15 cellular contexts compared by ENCODE assay signal in genomic region chr1:24735156-24735618, GRCh38. TPM values are rescaled to one million over a fixed set of nuclear protein-coding genes. Genes with fewer than 3 reads are reported as not detected.
DNase-seq lines count a peak whose midpoint lies in the region; ATAC-seq, FAIRE-seq and TF ChIP-seq lines count a peak whose summit lies in the region.
"Had no signal": no experiment of that assay in that cellular context is flagged by ENCODE, and none has a peak within 500 bp of the region (broad histone marks: within the 10 kb centered on the region; RNA-seq: fewer than 3 reads in every experiment).

No MANE protein-coding gene starts in this region.

- BruUV-seq in endothelial cell of umbilical vein (replicated peaks; lab: Mats Ljungman, UMichigan): no TSS peak

- peak overlapping the region in 2 of 12 donors; percentile 14 to 23 for H3K4me3 ChIP-seq in heart left ventricle
- H3K4me3 ChIP-seq in endothelial cell of umbilical vein (replicated peaks in 1 of 3; ENCODE audit: insufficient read depth in 1 of 3, low read depth in 1 of 3, low read length in 3 of 3): no peak overlapping the region
- H3K4me3 ChIP-seq in vagina: no peak overlapping the region

- no peaks in the 10 kb centered on the region for H3K79me2 ChIP-seq in endothelial cell of umbilical vein (ENCODE audit: control insufficient read depth, insufficient read depth, low read length)

- H3K9ac ChIP-seq in endothelial cell of umbilical vein (replicated peaks; ENCODE audit: extremely low read depth, insufficient read depth, low read length): no peak overlapping the region
- H3K9ac ChIP-seq: KMS-11 had no signal

- CTCF ChIA-PET in endothelial cell of umbilical vein (lab: Charles Lee): interaction anchor here (1.1 to 2.0 kb wide), 5 partner anchors 10 to 100 kb away, joined by 3 to 9 read pairs (median 5); partner anchors contain the start of gene CLIC4

- H3K36me3 Mint-ChIP-seq in nephron (ENCODE audit: low read depth): no peaks in the 10 kb centered on the region

- no peaks in the 10 kb centered on the region for H3K9me1 ChIP-seq in endothelial cell of umbilical vein (replicated peaks; ENCODE audit: control insufficient read depth, extremely low read depth, insufficient read depth, low read length)

- H3K4me2 ChIP-seq in endothelial cell of umbilical vein (ENCODE audit: insufficient read depth, low read length): no peak overlapping the region
- H3K4me2 ChIP-seq: KMS-11 had no signal

- ATAC-seq in heart left ventricle: no peak
- no peak for ATAC-seq in GM19351 (IDR thresholded peaks at IDR 0.05; ENCODE audit: unreplicated experiment)
- ATAC-seq in HG03565 (IDR thresholded peaks at IDR 0.05; ENCODE audit: unreplicated experiment): no peak

- H3K9me3 ChIP-seq in heart left ventricle: no peaks in the 10 kb centered on the region
- no peaks in the 10 kb centered on the region for H3K9me3 ChIP-seq in endothelial cell of umbilical vein (replicated peaks; ENCODE audit: control insufficient read depth, insufficient read depth, low read length)
- H3K9me3 ChIP-seq in vagina: no peaks in the 10 kb centered on the region
- H3K9me3 ChIP-seq: tibial artery had no signal

- no peaks in the 10 kb centered on the region for H3K9me3 Mint-ChIP-seq in nephron

- H3K4me1 Mint-ChIP-seq in nephron: peaks cover 28% of the 10 kb centered on the region

- peak overlapping the region; percentile 48 to 93 (median 80) for H3K27ac ChIP-seq in heart left ventricle
- H3K27ac ChIP-seq in endothelial cell of umbilical vein (ENCODE audit: insufficient read depth, low read depth, low read length): no peak overlapping the region
- H3K27ac ChIP-seq in vagina: peak overlapping the region; percentile 51
- H3K27ac ChIP-seq: KMS-11, RWPE1 had no signal

- peak overlapping the region in 1 of 3 experiments; percentile 43 for H3K4me3 Mint-ChIP-seq in nephron

- peak; percentile 21 for FAIRE-seq in endothelial cell of umbilical vein (lab: Jason Lieb, UNC)
- FAIRE-seq: A204.1 had no signal

- no peak for TF ChIP-seq POLR2A in heart left ventricle (IDR thresholded peaks at IDR 0.05)
- no peak for TF ChIP-seq POLR2A in endothelial cell of umbilical vein (IDR thresholded peaks at IDR 0.05; ENCODE audit: low read depth, low read length)
- TF ChIP-seq POLR2A in vagina (IDR thresholded peaks at IDR 0.05): no peak

- H2AFZ ChIP-seq in endothelial cell of umbilical vein (ENCODE audit: low read depth, low read length): peak overlapping the region; percentile 52

- no peaks in the 10 kb centered on the region for H4K20me1 ChIP-seq in endothelial cell of umbilical vein (replicated peaks; ENCODE audit: control insufficient read depth, extremely low read depth, insufficient read depth, low read length)

- POLR2A ChIA-PET in endothelial cell of umbilical vein (lab: Charles Lee): interaction anchor here (1.5 to 2.1 kb wide), 2 partner anchors 10 kb away, joined by 3 to 7 read pairs; partner anchors contain the start of gene CLIC4

- peak overlapping the region; percentile 87 to 95 (median 94) for H3K27ac Mint-ChIP-seq in nephron

- 47 to 54% (median 50%) methylated on average over 8 of the region's 8 CpGs for WGBS in heart left ventricle, 4 donors

- H3K27me3 ChIP-seq in heart left ventricle (no peaks in the 10 kb centered on the region), endothelial cell of umbilical vein (ENCODE audit: control insufficient read depth in 2 of 2, insufficient read depth in 2 of 2, low read length in 2 of 2) (no peaks in the 10 kb centered on the region), vagina (no peaks in the 10 kb centered on the region)
- H3K27me3 ChIP-seq: tibial artery had no signal

- peaks cover 0 to 55% (median 34%) of the 10 kb centered on the region in 12 donors for H3K4me1 ChIP-seq in heart left ventricle
- peaks cover 10% of the 10 kb centered on the region for H3K4me1 ChIP-seq in endothelial cell of umbilical vein (ENCODE audit: control insufficient read depth, extremely low read depth, insufficient read depth, low read length)
- peaks cover 20% of the 10 kb centered on the region for H3K4me1 ChIP-seq in vagina

- H3K27me3 Mint-ChIP-seq in nephron (ENCODE audit: low read depth): no peaks in the 10 kb centered on the region

- DNase-seq in heart left ventricle: no peak
- no peak for DNase-seq in cardiac septum (ENCODE audit: low spot score)
- no peak for DNase-seq in endothelial cell of umbilical vein (ENCODE audit: low read depth, low spot score)
- DNase-seq in vagina (ENCODE audit: extremely low spot score in 2 of 2): no peak
- DNase-seq in effector CD4-positive, alpha-beta T cell: no peak
- DNase-seq: activated effector memory CD4-positive, alpha-beta T cell treated with anti-CD3 and anti-CD28 coated beads, Interleukin-2, amount 50 U/mL, for 16 hours; cortex of kidney; stimulated activated CD4-positive, alpha-beta T cell treated with anti-CD3 and anti-CD28 coated beads, Interleukin-4, amount 100 ng/mL, for 1 hour; tibial artery had no signal

- no peak for TF ChIP-seq CTCF in heart left ventricle (IDR thresholded peaks at IDR 0.05)
- no peak for TF ChIP-seq CTCF in endothelial cell of umbilical vein (IDR thresholded peaks at IDR 0.05; ENCODE audit: extremely low read depth in 1 of 2, insufficient read depth in 1 of 2, low read depth in 1 of 2, low read length in 2 of 2)
- no peak for TF ChIP-seq CTCF in nephron (IDR thresholded peaks at IDR 0.05; ENCODE audit: unreplicated experiment in 3 of 3)
- TF ChIP-seq CTCF in vagina (IDR thresholded peaks at IDR 0.05): no peak

- intact Hi-C loops in heart left ventricle (cut with DNase I) (loop anchor here in 1 of 10 donors (5.0 kb wide), 1 partner anchor 38 kb away; no protein-coding TSS in a partner anchor), cardiac septum (cut with DNase I) (no loop called here), endothelial cell of umbilical vein (cut with micrococcal nuclease) (no loop called here), vagina (cut with DNase I) (no loop called here)

- H3K36me3 ChIP-seq in heart left ventricle (no peaks in the 10 kb centered on the region), endothelial cell of umbilical vein (ENCODE audit: control insufficient read depth in 2 of 2, extremely low read depth in 1 of 2, insufficient read depth in 2 of 2, low read length in 2 of 2) (no peaks in the 10 kb centered on the region), vagina (no peaks in the 10 kb centered on the region)
- H3K36me3 ChIP-seq: tibial artery had no signal

- dilution Hi-C loops in endothelial cell of umbilical vein (cut with MboI; ENCODE audit: extremely low pct_ligation_motif_present, low sequenced_read_pairs): no loop called here

TF ChIP-seq in endothelial cell of umbilical vein, 7 proteins besides CTCF, POLR2A, EP300 and RAD21:
- TF ChIP-seq FOS (IDR thresholded peaks at IDR 0.05; ENCODE audit: borderline replicate concordance, insufficient read depth, low read length): no peak
- TF ChIP-seq MYC (IDR thresholded peaks at IDR 0.05; ENCODE audit: low read depth, low read length): no peak
- TF ChIP-seq JUN (IDR thresholded peaks at IDR 0.05; ENCODE audit: borderline replicate concordance, insufficient read depth, insufficient read length, low read depth): no peak
- no peak for TF ChIP-seq MAX (IDR thresholded peaks at IDR 0.05; ENCODE audit: insufficient read depth, insufficient read length)
- TF ChIP-seq EZH2 (IDR thresholded peaks at IDR 0.05; ENCODE audit: borderline replicate concordance, low read depth, low read length, severe bottlenecking): no peak
- TF ChIP-seq GATA2 (IDR thresholded peaks at IDR 0.05; ENCODE audit: insufficient read depth, insufficient read length, low read depth, low read length): no peak
- TF ChIP-seq POLR2AphosphoS5 (IDR thresholded peaks at IDR 0.05; ENCODE audit: insufficient read depth, low read depth, low read length): no peak
TF ChIP-seq in endothelial cell of umbilical vein: peak in this region for 0.

RNA-seq across cellular contexts. Expression of gene CLIC4, which starts 10.1 kb away (rescaled TPM):
- total RNA-seq in heart left ventricle: 100 to 1,000 TPM; 280 to 917 (median 387) TPM
- 100 to 1,000 TPM; 111 to 726 TPM for polyA plus RNA-seq in heart left ventricle
- 316 TPM for total RNA-seq in cardiac septum
- 330 and 333 TPM in 2 replicates for total RNA-seq in endothelial cell of umbilical vein
- 76.6 and 97.5 TPM in 2 replicates for polyA plus RNA-seq in endothelial cell of umbilical vein
- polyA plus RNA-seq in endothelial cell of umbilical vein (2011; cell fraction: cytosol; rRNA removed): 122 and 128 TPM in 2 replicates
- 67.0 and 84.4 TPM in 2 replicates for polyA plus RNA-seq in endothelial cell of umbilical vein (2011; cell fraction: nucleus; rRNA removed)
- polyA plus RNA-seq in endothelial cell of umbilical vein (2012): 156 and 227 TPM in 2 replicates
- 74.9 and 89.1 TPM in 2 replicates for polyA minus RNA-seq in endothelial cell of umbilical vein
- 65.3 TPM for polyA minus RNA-seq in endothelial cell of umbilical vein (2011; cell fraction: cytosol; rRNA and poly(A)+ RNA removed)
- 74.6 and 101 TPM in 2 replicates for polyA minus RNA-seq in endothelial cell of umbilical vein (2011; cell fraction: nucleus; rRNA and poly(A)+ RNA removed)
- total RNA-seq in vagina: 164 TPM
